2 cellular contexts compared by ENCODE assay signal in the genomic region with DNA sequence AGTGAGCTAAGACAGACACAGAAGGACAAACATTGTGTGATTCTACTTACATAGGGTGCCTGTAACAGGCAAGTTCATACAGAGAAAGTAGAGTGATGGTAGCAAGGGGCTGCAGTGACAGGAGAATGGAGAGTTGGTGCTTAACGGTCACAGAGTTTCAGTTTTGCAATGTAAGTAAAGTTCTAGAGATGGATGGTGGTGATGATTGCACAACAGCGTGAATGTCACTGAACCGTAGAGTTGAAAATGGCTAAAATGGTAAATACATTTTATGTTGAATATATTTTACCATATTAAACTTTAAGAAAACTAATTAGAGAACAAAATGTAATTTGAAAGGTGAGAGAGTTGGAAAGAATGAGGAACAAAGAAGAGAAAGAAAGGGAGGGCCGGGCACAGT.
TF ChIP-seq lines count a peak whose summit lies in the region.

No MANE protein-coding gene starts in this region.

TF ChIP-seq in Ishikawa, 13 proteins besides CTCF, POLR2A, EP300 and RAD21:
- TF ChIP-seq, protein P1, sequence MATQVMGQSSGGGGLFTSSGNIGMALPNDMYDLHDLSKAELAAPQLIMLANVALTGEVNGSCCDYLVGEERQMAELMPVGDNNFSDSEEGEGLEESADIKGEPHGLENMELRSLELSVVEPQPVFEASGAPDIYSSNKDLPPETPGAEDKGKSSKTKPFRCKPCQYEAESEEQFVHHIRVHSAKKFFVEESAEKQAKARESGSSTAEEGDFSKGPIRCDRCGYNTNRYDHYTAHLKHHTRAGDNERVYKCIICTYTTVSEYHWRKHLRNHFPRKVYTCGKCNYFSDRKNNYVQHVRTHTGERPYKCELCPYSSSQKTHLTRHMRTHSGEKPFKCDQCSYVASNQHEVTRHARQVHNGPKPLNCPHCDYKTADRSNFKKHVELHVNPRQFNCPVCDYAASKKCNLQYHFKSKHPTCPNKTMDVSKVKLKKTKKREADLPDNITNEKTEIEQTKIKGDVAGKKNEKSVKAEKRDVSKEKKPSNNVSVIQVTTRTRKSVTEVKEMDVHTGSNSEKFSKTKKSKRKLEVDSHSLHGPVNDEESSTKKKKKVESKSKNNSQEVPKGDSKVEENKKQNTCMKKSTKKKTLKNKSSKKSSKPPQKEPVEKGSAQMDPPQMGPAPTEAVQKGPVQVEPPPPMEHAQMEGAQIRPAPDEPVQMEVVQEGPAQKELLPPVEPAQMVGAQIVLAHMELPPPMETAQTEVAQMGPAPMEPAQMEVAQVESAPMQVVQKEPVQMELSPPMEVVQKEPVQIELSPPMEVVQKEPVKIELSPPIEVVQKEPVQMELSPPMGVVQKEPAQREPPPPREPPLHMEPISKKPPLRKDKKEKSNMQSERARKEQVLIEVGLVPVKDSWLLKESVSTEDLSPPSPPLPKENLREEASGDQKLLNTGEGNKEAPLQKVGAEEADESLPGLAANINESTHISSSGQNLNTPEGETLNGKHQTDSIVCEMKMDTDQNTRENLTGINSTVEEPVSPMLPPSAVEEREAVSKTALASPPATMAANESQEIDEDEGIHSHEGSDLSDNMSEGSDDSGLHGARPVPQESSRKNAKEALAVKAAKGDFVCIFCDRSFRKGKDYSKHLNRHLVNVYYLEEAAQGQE (IDR thresholded peaks at IDR 0.05; ENCODE audit: low read depth): no peak
- TF ChIP-seq CEBPB (IDR thresholded peaks at IDR 0.05): peak; percentile 41; the same call in 1 of the 2 replicates

TF ChIP-seq in H1, 55 proteins besides CTCF, POLR2A, EP300 and RAD21:
- TF ChIP-seq EGR1 (IDR thresholded peaks at IDR 0.05; ENCODE audit: borderline replicate concordance, low read depth, low read length) (no peak), POU5F1 (IDR thresholded peaks at IDR 0.05; ENCODE audit: low read depth, low read length) (no peak), SUZ12 (IDR thresholded peaks at IDR 0.05; ENCODE audit: low read length) (no peak), SIX5 (IDR thresholded peaks at IDR 0.05; ENCODE audit: low read depth, low read length) (no peak), CEBPB (IDR thresholded peaks at IDR 0.05; ENCODE audit: low read depth, low read length) (peak; percentile 31; the same call in 1 of the 2 replicates)
